8 cellular contexts compared by ENCODE assay signal in the genomic region with DNA sequence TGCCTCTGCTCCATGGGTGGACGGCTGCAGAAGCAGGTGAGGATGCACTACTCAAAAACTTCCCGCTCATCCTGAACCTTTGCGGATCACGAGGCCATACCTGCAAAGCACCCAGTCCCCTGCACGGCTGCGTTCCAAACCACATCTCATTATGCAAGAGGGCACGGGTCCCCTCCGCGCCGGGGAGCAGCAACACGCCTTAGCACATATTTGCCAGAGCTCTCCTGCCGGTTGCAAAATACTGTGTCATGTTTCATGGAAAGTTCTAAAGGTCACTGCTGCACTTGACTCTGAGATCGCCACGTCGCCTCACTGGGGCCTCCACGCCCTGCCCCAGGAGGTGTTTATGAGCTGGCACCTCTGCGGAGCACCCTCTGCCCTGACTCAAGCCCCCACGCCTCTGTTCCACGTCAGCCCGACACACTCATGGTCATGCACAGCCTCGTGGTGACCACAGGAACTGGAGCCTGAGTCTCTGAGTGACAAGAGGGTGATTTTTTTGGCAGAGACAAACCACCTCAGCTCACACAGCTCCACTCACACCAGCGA.
DNase-seq lines count a peak whose midpoint lies in the region; ATAC-seq and TF ChIP-seq lines count a peak whose summit lies in the region.

No MANE protein-coding gene starts in this region.

- H3K36me3 ChIP-seq in cardiac muscle cell: no peaks in the 10 kb centered on the region

- H3K27ac Mint-ChIP-seq in activated CD8-positive, alpha-beta memory T cell treated with anti-CD3 and anti-CD28 coated beads, Interleukin-2, amount 10 ng/mL, durations not matched to agents 7 days and 5 days: no peak overlapping the region

- peak; percentile 69 for DNase-seq in activated CD8-positive, alpha-beta memory T cell treated with anti-CD3 and anti-CD28 coated beads, Interleukin-2, amount 10 ng/mL, durations not matched to agents 7 days and 5 days
- no peak for DNase-seq in activated CD8-positive, alpha-beta memory T cell treated with anti-CD3 and anti-CD28 coated beads, Interleukin-2, amount 50 U/mL, for 4 hours
- DNase-seq in SW480 (ENCODE audit: low spot score): peak; percentile 88
- peak; percentile 63 to 66 for DNase-seq in cardiac muscle cell (ENCODE audit: low read depth in 1 of 2, low spot score in 1 of 2)
- DNase-seq in stimulated activated CD8-positive, alpha-beta memory T cell treated with anti-CD3 and anti-CD28 coated beads, Interleukin-7, amount 100 ng/mL, for 48 hours (ENCODE audit: extremely low read depth in 1 of 2, low read depth in 1 of 2): peak; percentile 48 to 64
- no peak for DNase-seq in NCI-H1930 (lab: John Stamatoyannopoulos, UW)
- no peak for DNase-seq in head of caudate nucleus

- H3K4me3 ChIP-seq in cardiac muscle cell: no peak overlapping the region

- H3K27me3 ChIP-seq in cardiac muscle cell: no peaks in the 10 kb centered on the region

- peak; percentile 52 for TF ChIP-seq CTCF in cardiac muscle cell (IDR thresholded peaks at IDR 0.05; ENCODE audit: low read depth, low read length)

- ATAC-seq in activated CD8-positive, alpha-beta memory T cell treated with anti-CD3 and anti-CD28 coated beads, Interleukin-2, amount 10 ng/mL, durations not matched to agents 7 days and 5 days: peak; percentile 56
- no peak for ATAC-seq in HG02642 (IDR thresholded peaks at IDR 0.05; ENCODE audit: poor library complexity, unreplicated experiment)

- no peaks in the 10 kb centered on the region for H3K9me3 Mint-ChIP-seq in activated CD8-positive, alpha-beta memory T cell treated with anti-CD3 and anti-CD28 coated beads, Interleukin-2, amount 10 ng/mL, durations not matched to agents 7 days and 5 days (ENCODE audit: low read depth)

- peaks cover 11% of the 10 kb centered on the region for H3K4me1 ChIP-seq in cardiac muscle cell (ENCODE audit: low read depth)

- peaks cover 41% of the 10 kb centered on the region for H3K4me1 Mint-ChIP-seq in activated CD8-positive, alpha-beta memory T cell treated with anti-CD3 and anti-CD28 coated beads, Interleukin-2, amount 10 ng/mL, durations not matched to agents 7 days and 5 days

- CTCF ChIA-PET in activated CD8-positive, alpha-beta memory T cell treated with anti-CD3 and anti-CD28 coated beads, Interleukin-2, amount 10 ng/mL, durations not matched to agents 7 days and 5 days (lab: Charles Lee): interaction anchor here (1.1 to 1.6 kb wide), 5 partner anchors 8 to 114 kb away, joined by 3 to 4 read pairs (median 3); no protein-coding TSS in a partner anchor

- H3K9me3 ChIP-seq in cardiac muscle cell (ENCODE audit: low read depth): no peaks in the 10 kb centered on the region

- H3K4me3 Mint-ChIP-seq in activated CD8-positive, alpha-beta memory T cell treated with anti-CD3 and anti-CD28 coated beads, Interleukin-2, amount 10 ng/mL, durations not matched to agents 7 days and 5 days: no peak overlapping the region

- H3K36me3 Mint-ChIP-seq in activated CD8-positive, alpha-beta memory T cell treated with anti-CD3 and anti-CD28 coated beads, Interleukin-2, amount 10 ng/mL, durations not matched to agents 7 days and 5 days: no peaks in the 10 kb centered on the region

- intact Hi-C loops in head of caudate nucleus (cut with DNase I): no loop called here

- peak overlapping the region; percentile 55 for H3K27ac ChIP-seq in cardiac muscle cell

- no peaks in the 10 kb centered on the region for H3K27me3 Mint-ChIP-seq in activated CD8-positive, alpha-beta memory T cell treated with anti-CD3 and anti-CD28 coated beads, Interleukin-2, amount 10 ng/mL, durations not matched to agents 7 days and 5 days

Comparison
In these comparisons a context has a peak if more than half of its experiments do, and no peak if none do; other contexts are left out.
1. DNase-seq: peak in activated CD8-positive, alpha-beta memory T cell treated with anti-CD3 and anti-CD28 coated beads, Interleukin-2, amount 10 ng/mL, durations not matched to agents 7 days and 5 days (single experiment), SW480 (single experiment), cardiac muscle cell (2 of 2) and stimulated activated CD8-positive, alpha-beta memory T cell treated with anti-CD3 and anti-CD28 coated beads, Interleukin-7, amount 100 ng/mL, for 48 hours (2 of 2); none in activated CD8-positive, alpha-beta memory T cell treated with anti-CD3 and anti-CD28 coated beads, Interleukin-2, amount 50 U/mL, for 4 hours (single experiment), NCI-H1930 (0 of 2) and head of caudate nucleus (0 of 42).